20 cellular contexts compared by ENCODE assay signal in the genomic region with DNA sequence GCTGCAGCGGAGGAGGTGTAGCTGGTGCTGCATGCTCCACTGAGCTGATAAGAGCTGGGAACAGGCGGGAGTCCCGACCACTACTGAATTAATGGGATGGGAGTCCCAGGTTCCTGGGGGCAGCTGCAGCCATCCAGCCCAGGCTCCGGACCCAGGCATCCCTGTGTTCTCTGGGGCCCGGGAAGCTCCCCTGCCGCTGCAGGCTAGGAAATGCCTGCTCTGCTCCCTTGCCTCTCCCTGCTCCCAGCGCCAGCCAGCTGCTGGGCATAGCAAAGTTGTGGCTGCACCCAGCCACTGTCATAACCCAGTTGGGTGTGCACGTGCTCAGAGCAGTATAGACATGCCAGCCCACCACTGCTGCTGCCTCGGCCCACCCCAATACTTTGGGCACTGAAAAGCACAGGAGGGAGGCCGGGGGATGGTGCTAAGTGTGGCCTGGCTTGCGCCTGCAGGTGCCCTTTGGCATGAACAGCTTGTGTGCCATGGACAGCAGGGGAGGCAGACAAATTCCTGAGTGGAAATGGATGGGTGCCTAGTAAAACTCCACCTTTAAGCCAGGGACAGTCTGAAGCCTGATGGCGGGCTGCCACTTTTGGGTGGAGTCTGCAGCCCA.
"Had no signal": no experiment of that assay in that cellular context is flagged by ENCODE, and none has a peak within 500 bp of the region (broad histone marks: within the 10 kb centered on the region; RNA-seq: fewer than 3 reads in every experiment).

No MANE protein-coding gene starts in this region.

- ATAC-seq: activated CD8-positive, alpha-beta memory T cell treated with anti-CD3 and anti-CD28 coated beads, Interleukin-2, amount 10 ng/mL, durations not matched to agents 7 days and 5 days; body of pancreas; esophagus mucosa; T-cell had no signal

- H3K4me3 ChIP-seq: body of pancreas, coronary artery, suprapubic skin had no signal

- H3K9ac ChIP-seq: parathyroid adenoma, SK-N-SH had no signal

- H3K9me3 Mint-ChIP-seq: activated CD4-positive, alpha-beta memory T cell treated with anti-CD3 and anti-CD28 coated beads for 36 hours; activated naive CD4-positive, alpha-beta T cell treated with anti-CD3 and anti-CD28 coated beads, Interleukin-2, amount 50 U/mL, for 24 hours; naive B cell; T-cell; type B pancreatic cell had no signal

- H3K4me1 ChIP-seq: body of pancreas, parathyroid adenoma, suprapubic skin had no signal

- H3K9me3 ChIP-seq: SK-N-SH, suprapubic skin had no signal

- DNase-seq: activated CD4-positive, alpha-beta memory T cell treated with anti-CD3 and anti-CD28 coated beads for 36 hours; activated CD8-positive, alpha-beta memory T cell treated with anti-CD3 and anti-CD28 coated beads, Interleukin-2, amount 10 ng/mL, durations not matched to agents 7 days and 5 days; activated T-cell treated with anti-CD3 and anti-CD28 coated beads, Interleukin-2, amount 50 U/mL, for 1 hour; amniotic stem cell; body of pancreas; central memory CD4-positive, alpha-beta T cell; kidney glomerular epithelial cell; naive B cell; SK-N-SH; stimulated activated CD4-positive, alpha-beta T cell treated with anti-CD3 and anti-CD28 coated beads, Interleukin-2, amount 100 ng/mL, for 48 hours; stimulated activated naive CD4-positive, alpha-beta T cell treated with Interleukin-2 at 50 U/mL for 16 hours; T-cell; WERI-Rb-1 had no signal

- H3K4me3 Mint-ChIP-seq: activated CD4-positive, alpha-beta memory T cell treated with anti-CD3 and anti-CD28 coated beads for 36 hours; activated CD8-positive, alpha-beta memory T cell treated with anti-CD3 and anti-CD28 coated beads, Interleukin-2, amount 10 ng/mL, durations not matched to agents 7 days and 5 days; activated naive CD4-positive, alpha-beta T cell treated with anti-CD3 and anti-CD28 coated beads, Interleukin-2, amount 50 U/mL, for 24 hours; naive B cell; T-cell; type B pancreatic cell had no signal

- H3K27ac ChIP-seq: body of pancreas, coronary artery, neutrophil, parathyroid adenoma, suprapubic skin, WERI-Rb-1 had no signal

- H3K27ac Mint-ChIP-seq: activated CD4-positive, alpha-beta memory T cell treated with anti-CD3 and anti-CD28 coated beads for 36 hours; activated CD8-positive, alpha-beta memory T cell treated with anti-CD3 and anti-CD28 coated beads, Interleukin-2, amount 10 ng/mL, durations not matched to agents 7 days and 5 days; activated naive CD4-positive, alpha-beta T cell treated with anti-CD3 and anti-CD28 coated beads, Interleukin-2, amount 50 U/mL, for 24 hours; naive B cell; T-cell; type B pancreatic cell had no signal

- H3K4me1 Mint-ChIP-seq: activated CD8-positive, alpha-beta memory T cell treated with anti-CD3 and anti-CD28 coated beads, Interleukin-2, amount 10 ng/mL, durations not matched to agents 7 days and 5 days; activated naive CD4-positive, alpha-beta T cell treated with anti-CD3 and anti-CD28 coated beads, Interleukin-2, amount 50 U/mL, for 24 hours; naive B cell; T-cell had no signal

- H3K27me3 Mint-ChIP-seq: activated CD4-positive, alpha-beta memory T cell treated with anti-CD3 and anti-CD28 coated beads for 36 hours; activated CD8-positive, alpha-beta memory T cell treated with anti-CD3 and anti-CD28 coated beads, Interleukin-2, amount 10 ng/mL, durations not matched to agents 7 days and 5 days; activated naive CD4-positive, alpha-beta T cell treated with anti-CD3 and anti-CD28 coated beads, Interleukin-2, amount 50 U/mL, for 24 hours; naive B cell; T-cell; type B pancreatic cell had no signal

- H3K36me3 ChIP-seq: neutrophil, suprapubic skin, WERI-Rb-1 had no signal
